Comparison of ENCODE assay signal across 1 cellular context in the genomic region with DNA sequence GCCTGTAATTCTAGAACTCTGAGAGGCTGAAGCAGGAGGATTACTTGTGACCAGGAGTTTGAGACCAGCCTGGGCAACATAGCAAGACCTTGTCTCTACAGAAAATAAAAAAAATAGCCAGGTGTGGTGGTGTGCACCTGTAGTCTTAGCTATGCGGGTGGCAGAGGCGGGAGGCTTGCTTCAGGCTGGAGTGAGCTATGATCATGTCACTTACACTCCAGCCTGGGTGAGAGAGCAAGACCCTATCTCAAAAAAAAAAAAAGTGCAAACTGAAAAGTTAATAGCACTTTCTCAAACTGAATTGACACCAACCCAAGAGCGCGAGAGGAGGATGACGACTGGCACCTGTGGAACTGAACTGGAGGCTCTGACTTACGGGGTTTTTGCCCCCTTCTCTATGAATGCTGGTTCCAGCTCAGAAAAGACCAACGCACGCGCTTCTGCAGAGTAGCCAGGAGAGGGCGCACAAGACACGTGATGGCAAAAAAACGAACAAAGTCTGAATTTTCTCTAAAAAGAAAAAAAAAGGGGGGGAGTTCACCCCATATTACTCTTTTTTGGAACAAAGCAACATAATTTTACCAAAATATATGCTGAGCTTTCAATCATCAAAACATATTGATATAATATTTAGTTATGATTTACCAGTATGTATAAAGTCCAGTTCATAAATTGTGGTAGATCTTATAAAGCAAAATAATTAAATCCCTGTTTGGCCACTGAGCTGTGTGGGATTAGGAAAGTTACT.
TF ChIP-seq lines count a peak whose summit lies in the region.

No MANE protein-coding gene starts in this region.

TF ChIP-seq in GM12878, 131 proteins besides CTCF, POLR2A, EP300 and RAD21:
- TF ChIP-seq EED (IDR thresholded peaks at IDR 0.05; ENCODE audit: low read depth) (no peak), BHLHE40 (IDR thresholded peaks at IDR 0.05; ENCODE audit: borderline replicate concordance in 1 of 2, low read depth in 2 of 2, low read length in 1 of 2) (peak in 1 of 2 experiments; percentile 16; a peak in 1 of 4 replicates), RAD51 (IDR thresholded peaks at IDR 0.05) (peak; percentile 25; the same call in 1 of the 2 replicates), SMC3 (IDR thresholded peaks at IDR 0.05; ENCODE audit: borderline replicate concordance, low read length) (peak; percentile 84), MEF2A (IDR thresholded peaks at IDR 0.05; ENCODE audit: insufficient read depth, low read depth, low read length) (0 out of 2 replicates have a peak, but pooled peaks have one; percentile 19), POLR2AphosphoS5 (IDR thresholded peaks at IDR 0.05; ENCODE audit: low read length) (no peak), CHD2 (IDR thresholded peaks at IDR 0.05; ENCODE audit: borderline replicate concordance, low read depth, low read length) (no peak), STAT1 (conservative IDR thresholded peaks at IDR 0.05) (no peak), MEF2B (IDR thresholded peaks at IDR 0.05; ENCODE audit: partially characterized antibody, poor library complexity, severe bottlenecking) (no peak)
- TF ChIP-seq, protein P1, sequence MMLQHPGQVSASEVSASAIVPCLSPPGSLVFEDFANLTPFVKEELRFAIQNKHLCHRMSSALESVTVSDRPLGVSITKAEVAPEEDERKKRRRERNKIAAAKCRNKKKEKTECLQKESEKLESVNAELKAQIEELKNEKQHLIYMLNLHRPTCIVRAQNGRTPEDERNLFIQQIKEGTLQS (IDR thresholded peaks at IDR 0.05; ENCODE audit: borderline replicate concordance, extremely low read depth, low read depth, low read length) = peak; percentile 10; the same call in 1 of the 2 replicates
- TF ChIP-seq, protein P2, sequence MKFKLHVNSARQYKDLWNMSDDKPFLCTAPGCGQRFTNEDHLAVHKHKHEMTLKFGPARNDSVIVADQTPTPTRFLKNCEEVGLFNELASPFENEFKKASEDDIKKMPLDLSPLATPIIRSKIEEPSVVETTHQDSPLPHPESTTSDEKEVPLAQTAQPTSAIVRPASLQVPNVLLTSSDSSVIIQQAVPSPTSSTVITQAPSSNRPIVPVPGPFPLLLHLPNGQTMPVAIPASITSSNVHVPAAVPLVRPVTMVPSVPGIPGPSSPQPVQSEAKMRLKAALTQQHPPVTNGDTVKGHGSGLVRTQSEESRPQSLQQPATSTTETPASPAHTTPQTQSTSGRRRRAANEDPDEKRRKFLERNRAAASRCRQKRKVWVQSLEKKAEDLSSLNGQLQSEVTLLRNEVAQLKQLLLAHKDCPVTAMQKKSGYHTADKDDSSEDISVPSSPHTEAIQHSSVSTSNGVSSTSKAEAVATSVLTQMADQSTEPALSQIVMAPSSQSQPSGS (IDR thresholded peaks at IDR 0.05; ENCODE audit: low read length) = no peak
TF ChIP-seq in GM12878: peak in this region for 5.
